8 cellular contexts compared by ENCODE assay signal in genomic region chr13:46552888-46553520, GRCh38. TPM values are rescaled to one million over a fixed set of nuclear protein-coding genes. Genes with fewer than 3 reads are reported as not detected.
DNase-seq lines count a peak whose midpoint lies in the region; ATAC-seq and TF ChIP-seq lines count a peak whose summit lies in the region.

TSS of gene LRCH1 (plus strand) at chr13:46553170. CDS start at chr13:46553397, 227 bp downstream.

- no peaks in the 10 kb centered on the region for H3K36me3 ChIP-seq in trophoblast cell (ENCODE audit: control insufficient read depth in 1 of 2, insufficient read depth in 2 of 2, low read length in 2 of 2)
- no peaks in the 10 kb centered on the region for H3K36me3 ChIP-seq in tibial nerve

- H4K91ac ChIP-seq in trophoblast cell (ENCODE audit: low read depth, low read length), result peak within 1 kb of the TSS; percentile 80

- no peaks in the 10 kb centered on the region for H3K9me3 ChIP-seq in trophoblast cell (ENCODE audit: insufficient read depth, low read depth, low read length)
- H3K9me3 ChIP-seq in tibial nerve, result no peaks in the 10 kb centered on the region

- peak within 1 kb of the TSS; percentile 34 for H2AFZ ChIP-seq in trophoblast cell (ENCODE audit: insufficient read depth, low read length, poor library complexity)

- intact Hi-C loops in Right ventricle myocardium inferior (cut with DNase I), result loop anchor here (1.0 to 5.0 kb wide), 4 partner anchors 54 to 244 kb away; partner anchors contain the start of gene ESD

- TF ChIP-seq POLR2A in tibial nerve (IDR thresholded peaks at IDR 0.05), result peak in 1 of 2 donors; percentile 18

- TF ChIP-seq CTCF in tibial nerve (IDR thresholded peaks at IDR 0.05), result no peak

- peak within 1 kb of the TSS; percentile 85 for H3K4me2 ChIP-seq in trophoblast cell (ENCODE audit: low read length)

- no peaks in the 10 kb centered on the region for H3K27me3 ChIP-seq in trophoblast cell (ENCODE audit: insufficient read depth, low read length)
- H3K27me3 ChIP-seq in tibial nerve, result no peaks in the 10 kb centered on the region

- WGBS in trophoblast cell (ENCODE audit: extremely low coverage, insufficient coverage, insufficient read length), result no CpG with 5 or more reads among the region's 66 CpGs
- 1% methylated on average over 46 to 58 of the region's 66 CpGs for WGBS in tibial nerve, 2 donors

- DNase-seq in GF-D8 (lab: John Stamatoyannopoulos, UW) (peak; percentile 83), NCI-H1436 (lab: John Stamatoyannopoulos, UW) (peak; percentile 46), T follicular helper cell (ENCODE audit: low read depth) (peak; percentile 79), Right ventricle myocardium inferior (ENCODE audit: missing footprints) (peak; percentile 95), trophoblast cell (peak; percentile 83 to 86), tibial nerve (ENCODE audit: low spot score in 2 of 2) (peak; percentile 76 to 79)
- DNase-seq in activated naive CD8-positive, alpha-beta T cell treated with anti-CD3 and anti-CD28 coated beads, Interleukin-2, amount 50 U/mL, for 16 hours (ENCODE audit: low read depth, low spot score), result peak; percentile 71

- H3K79me2 ChIP-seq in trophoblast cell (ENCODE audit: control insufficient read depth, insufficient read depth, low read length, poor library complexity), result peaks cover 21% of the 10 kb centered on the region

- peak within 1 kb of the TSS; percentile 91 for H3K14ac ChIP-seq in trophoblast cell (ENCODE audit: low read length)

- peak within 1 kb of the TSS; percentile 97 for H3K18ac ChIP-seq in trophoblast cell (ENCODE audit: low read length)

- H4K12ac ChIP-seq in trophoblast cell (ENCODE audit: low read depth, low read length), result peak within 1 kb of the TSS; percentile 59

- peak within 1 kb of the TSS; percentile 37 for H2BK12ac ChIP-seq in trophoblast cell (ENCODE audit: low read length)

- H2BK5ac ChIP-seq in trophoblast cell (ENCODE audit: low read depth, low read length, poor library complexity), result peak within 1 kb of the TSS; percentile 73

- H4K8ac ChIP-seq in trophoblast cell (ENCODE audit: low read depth, low read length), result peak within 1 kb of the TSS; percentile 41

- peak; percentile 59 for ATAC-seq in HG02588 (IDR thresholded peaks at IDR 0.05; ENCODE audit: unreplicated experiment)
- ATAC-seq in Right ventricle myocardium inferior, result peak; percentile 95

- H3K4me1 ChIP-seq in trophoblast cell (ENCODE audit: control insufficient read depth in 1 of 2, insufficient read depth in 2 of 2, low read length in 2 of 2), result peaks cover 6 to 12% of the 10 kb centered on the region in 2 experiments
- H3K4me1 ChIP-seq in tibial nerve, result peaks cover 0 to 30% (median 9%) of the 10 kb centered on the region in 4 donors

- H3K4me3 ChIP-seq in trophoblast cell (ENCODE audit: low read depth, low read length), result peak within 1 kb of the TSS; percentile 98
- H3K4me3 ChIP-seq in tibial nerve, result peak within 1 kb of the TSS; percentile 82 to 96 (median 90)

- peak in 1 of 2 donors; percentile 38 for TF ChIP-seq EP300 in tibial nerve (IDR thresholded peaks at IDR 0.05)

- H2AK5ac ChIP-seq in trophoblast cell (ENCODE audit: low read length), result peak within 1 kb of the TSS; percentile 56

- H3K4ac ChIP-seq in trophoblast cell (ENCODE audit: low read depth, low read length), result peak within 1 kb of the TSS; percentile 91

- peaks cover 24% of the 10 kb centered on the region for H3K79me1 ChIP-seq in trophoblast cell (ENCODE audit: low read length)

- H3K23ac ChIP-seq in trophoblast cell (ENCODE audit: low read length), result no peak within 1 kb of the TSS

- H3K9ac ChIP-seq in trophoblast cell (ENCODE audit: low read length), result peak within 1 kb of the TSS; percentile 97

- H3K27ac ChIP-seq in trophoblast cell (ENCODE audit: low read depth, low read length) (peak within 1 kb of the TSS; percentile 76), tibial nerve (peak within 1 kb of the TSS; percentile 88 to 94 (median 92))

- H2BK120ac ChIP-seq in trophoblast cell (ENCODE audit: insufficient read depth, low read length, poor library complexity), result peak within 1 kb of the TSS; percentile 88

RNA-seq across cellular contexts. Expression of gene LRCH1, which starts in this region (rescaled TPM):
- 11.9 TPM for total RNA-seq in Right ventricle myocardium inferior
- 13.9 and 14.1 TPM in 2 replicates for polyA plus RNA-seq in trophoblast cell (2013)
- 10 to 100 TPM; 17.2 to 25.7 (median 21.9) TPM for total RNA-seq in tibial nerve

Comparison
In these comparisons a context has a peak if more than half of its experiments do, and no peak if none do; other contexts are left out.
1. Peak in every context shown above with its lines: DNase-seq, ATAC-seq, H3K4me3 ChIP-seq and H3K27ac ChIP-seq.